10 cellular contexts compared by ENCODE assay signal in genomic region chr5:154758977-154759376, GRCh38. TPM values are rescaled to one million over a fixed set of nuclear protein-coding genes. Genes with fewer than 3 reads are reported as not detected.
DNase-seq lines count a peak whose midpoint lies in the region; ATAC-seq and TF ChIP-seq lines count a peak whose summit lies in the region.
"Had no signal": no experiment of that assay in that cellular context is flagged by ENCODE, and none has a peak within 500 bp of the region (broad histone marks: within the 10 kb centered on the region; RNA-seq: fewer than 3 reads in every experiment).

No MANE protein-coding gene starts in this region.

- peaks cover 7% of the 10 kb centered on the region for H3K36me3 Mint-ChIP-seq in activated naive CD8-positive, alpha-beta T cell treated with anti-CD3 and anti-CD28 coated beads, Interleukin-2, amount 10 ng/mL, durations not matched to agents 7 days and 5 days

- no peak overlapping the region for H2BK5ac ChIP-seq in mesendoderm (ENCODE audit: low read length)

- WGBS in mesendoderm (ENCODE audit: extremely low coverage, insufficient coverage, low lambda C conversion rate), result no CpG with 5 or more reads among the region's 3 CpGs

- H4K8ac ChIP-seq in mesendoderm (ENCODE audit: low read depth, low read length), result no peak overlapping the region

- H2BK120ac ChIP-seq in mesendoderm (ENCODE audit: low read depth, low read length), result no peak overlapping the region

- peak overlapping the region; percentile 16 for H3K9ac ChIP-seq in mesendoderm (ENCODE audit: low read length)

- no peak overlapping the region for H2AK5ac ChIP-seq in mesendoderm (ENCODE audit: low read length)

- H3K56ac ChIP-seq in mesendoderm (ENCODE audit: low read length), result no peak overlapping the region

- no peak overlapping the region for H3K27ac ChIP-seq in mesendoderm (ENCODE audit: low read depth, low read length)

- H3K4me1 ChIP-seq in HAP-1 (peaks cover 30% of the 10 kb centered on the region), mesendoderm (ENCODE audit: control insufficient read depth, low read depth, low read length) (peaks cover 22% of the 10 kb centered on the region)

- no peak overlapping the region for H2BK15ac ChIP-seq in mesendoderm (replicated peaks; ENCODE audit: low read depth)

- no peaks in the 10 kb centered on the region for H3K27me3 Mint-ChIP-seq in activated naive CD8-positive, alpha-beta T cell treated with anti-CD3 and anti-CD28 coated beads, Interleukin-2, amount 10 ng/mL, durations not matched to agents 7 days and 5 days

- no peaks in the 10 kb centered on the region for H3K9me3 Mint-ChIP-seq in activated naive CD8-positive, alpha-beta T cell treated with anti-CD3 and anti-CD28 coated beads, Interleukin-2, amount 10 ng/mL, durations not matched to agents 7 days and 5 days

- no peaks in the 10 kb centered on the region for H3K27me3 ChIP-seq in HAP-1 (ENCODE audit: low read depth)
- no peaks in the 10 kb centered on the region for H3K27me3 ChIP-seq in mesendoderm (ENCODE audit: insufficient read depth, low read length, poor library complexity)

- H3K4me2 ChIP-seq in mesendoderm (ENCODE audit: low read length), result no peak overlapping the region

- H3K4ac ChIP-seq in mesendoderm (ENCODE audit: low read depth, low read length), result no peak overlapping the region

- peaks cover 2% of the 10 kb centered on the region for H3K79me1 ChIP-seq in mesendoderm (ENCODE audit: low read length)

- H3K4me1 Mint-ChIP-seq in activated naive CD8-positive, alpha-beta T cell treated with anti-CD3 and anti-CD28 coated beads, Interleukin-2, amount 10 ng/mL, durations not matched to agents 7 days and 5 days, result peaks cover 53% of the 10 kb centered on the region

- in situ Hi-C loops in HAP-1 (cut with MboI; ENCODE audit: low sequenced_read_pairs), result no loop called here

- no peak for ATAC-seq in activated naive CD8-positive, alpha-beta T cell treated with anti-CD3 and anti-CD28 coated beads, Interleukin-2, amount 10 ng/mL, durations not matched to agents 7 days and 5 days (ENCODE audit: low read depth)
- ATAC-seq in HG03280 (IDR thresholded peaks at IDR 0.05; ENCODE audit: unreplicated experiment), result no peak

- no peak overlapping the region for H4K5ac ChIP-seq in mesendoderm (ENCODE audit: low read length)

- H3K27ac Mint-ChIP-seq in activated naive CD8-positive, alpha-beta T cell treated with anti-CD3 and anti-CD28 coated beads, Interleukin-2, amount 10 ng/mL, durations not matched to agents 7 days and 5 days, result peak overlapping the region; percentile 69

- H3K18ac ChIP-seq in mesendoderm (ENCODE audit: low read length), result no peak overlapping the region

- H3K36me3 ChIP-seq in HAP-1 (replicated peaks) (peaks cover 14% of the 10 kb centered on the region), mesendoderm (ENCODE audit: control insufficient read depth, insufficient read depth, low read length) (no peaks in the 10 kb centered on the region)

- peaks cover 83% of the 10 kb centered on the region for H3K79me2 ChIP-seq in mesendoderm (ENCODE audit: control insufficient read depth, insufficient read depth, low read length)

- no peak for TF ChIP-seq CTCF in AG10803 (conservative IDR thresholded peaks at IDR 0.05; ENCODE audit: low read length)

- H3K4me3 Mint-ChIP-seq in activated naive CD8-positive, alpha-beta T cell treated with anti-CD3 and anti-CD28 coated beads, Interleukin-2, amount 10 ng/mL, durations not matched to agents 7 days and 5 days, result peak overlapping the region; percentile 78

- H3K23ac ChIP-seq in mesendoderm (ENCODE audit: low read length), result no peak overlapping the region

- POLR2A ChIA-PET in activated naive CD8-positive, alpha-beta T cell treated with anti-CD3 and anti-CD28 coated beads, Interleukin-2, amount 10 ng/mL, durations not matched to agents 7 days and 5 days (lab: Charles Lee), result no interaction called here

- DNase-seq in AG10803 (ENCODE audit: low read depth), result no peak
- no peak for DNase-seq in HAP-1 (ENCODE audit: low spot score in 2 of 2)
- DNase-seq in activated naive CD8-positive, alpha-beta T cell treated with anti-CD3 and anti-CD28 coated beads, Interleukin-2, amount 10 ng/mL, durations not matched to agents 7 days and 5 days, result no peak
- no peak for DNase-seq in mesendoderm
- DNase-seq in T-helper 9 cell, result no peak
- DNase-seq in iPS-NIHi7 (ENCODE audit: extremely low spot score), result no peak
- no peak for DNase-seq in stimulated activated CD4-positive, alpha-beta T cell treated with anti-CD3 and anti-CD28 coated beads, Interleukin-4, amount 100 ng/mL, for 4 hours
- DNase-seq: NCI-H1417, SHP77 treated with DMSO at 0.1 percent for 48 hours had no signal

- H3K4me3 ChIP-seq in AG10803 (ENCODE audit: low read length) (peak overlapping the region; percentile 9; the same call in 1 of the 2 replicates), HAP-1 (peak overlapping the region; percentile 87), mesendoderm (ENCODE audit: low read length) (no peak overlapping the region)

- H3K9me3 ChIP-seq in HAP-1, result no peaks in the 10 kb centered on the region

RNA-seq across cellular contexts. Expression of gene LARP1, which starts 3.8 kb away (rescaled TPM):
- total RNA-seq in activated naive CD8-positive, alpha-beta T cell treated with anti-CD3 and anti-CD28 coated beads, Interleukin-2, amount 10 ng/mL, durations not matched to agents 7 days and 5 days, result 100 to 1,000 TPM; 165 to 175 TPM
- 220 TPM for polyA plus RNA-seq in mesendoderm (2013, experiment 1 of 2)
- 229 TPM for polyA plus RNA-seq in mesendoderm (2013, experiment 2 of 2)
